8 cellular contexts compared by ENCODE assay signal in the genomic region with DNA sequence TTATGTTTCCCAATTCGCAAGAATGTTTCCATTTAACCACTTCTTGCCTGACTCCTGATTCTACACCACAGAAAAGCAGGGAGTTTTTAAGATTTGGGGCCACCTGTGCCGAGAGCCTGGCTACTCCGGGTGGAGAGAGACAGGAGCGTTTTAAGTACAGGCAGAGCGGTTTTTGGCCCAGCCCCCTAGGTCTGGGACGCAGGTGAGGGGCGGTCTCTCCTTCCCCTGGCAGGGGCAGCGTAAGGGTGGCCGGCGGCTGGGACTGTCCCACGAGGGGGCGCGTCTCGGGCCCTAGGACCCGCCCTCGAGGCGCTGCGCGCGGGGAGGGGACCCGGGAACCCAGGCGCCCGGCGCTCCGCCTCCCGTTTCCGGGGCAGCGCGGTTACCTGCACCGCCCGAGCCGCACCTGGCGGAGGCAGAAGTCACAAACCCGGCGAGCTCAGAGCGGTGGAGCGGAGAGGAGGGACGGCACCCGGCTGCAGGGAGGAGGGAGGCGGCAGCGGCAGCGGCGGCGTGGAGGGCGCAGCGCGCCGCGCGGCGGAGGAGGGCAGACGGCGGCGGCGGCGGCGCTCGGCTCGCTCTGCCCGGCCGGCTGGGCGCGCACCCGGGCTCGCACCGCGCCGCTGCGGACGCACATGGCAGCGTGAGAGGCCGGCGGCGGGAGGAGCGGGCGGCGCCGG. TPM values are rescaled to one million over a fixed set of nuclear protein-coding genes. Genes with fewer than 3 reads are reported as not detected.
DNase-seq lines count a peak whose midpoint lies in the region; ATAC-seq and TF ChIP-seq lines count a peak whose summit lies in the region.

Gene WWC1, plus strand, starts transcription at position 365 of the 680 bp plus-strand sequence. CDS start 508 bp downstream, outside the sequence.

- intact Hi-C loops in OCI-LY7 (cut with micrococcal nuclease; ENCODE audit: unreplicated experiment): no loop called here

- CTCF ChIA-PET in OCI-LY7 (lab: Charles Lee; ENCODE audit: unreplicated experiment): no interaction called here

- H3K9me3 ChIP-seq in osteoblast (ENCODE audit: low read depth, low read length) (no peaks in the 10 kb centered on the region), OCI-LY7 (ENCODE audit: low read length) (no peaks in the 10 kb centered on the region)

- POLR2A ChIA-PET in OCI-LY7 (lab: Charles Lee): no interaction called here

- H3K27me3 Mint-ChIP-seq in activated T-cell treated with anti-CD3 and anti-CD28 coated beads, Interleukin-2, amount 50 U/mL, for 72 hours (ENCODE audit: low read depth): peaks cover 62% of the 10 kb centered on the region

- no peaks in the 10 kb centered on the region for H3K27me3 ChIP-seq in osteoblast (ENCODE audit: insufficient read depth, low read length)

- peak; percentile 21 for TF ChIP-seq CTCF in foreskin fibroblast (IDR thresholded peaks at IDR 0.05; ENCODE audit: low read depth, low read length)
- TF ChIP-seq CTCF in osteoblast (IDR thresholded peaks at IDR 0.05; ENCODE audit: extremely low read depth, low read depth, low read length): no peak
- no peak for TF ChIP-seq CTCF in OCI-LY7 (conservative IDR thresholded peaks at IDR 0.05; ENCODE audit: low read length)

- DNase-seq in COLO668 (lab: John Stamatoyannopoulos, UW; ENCODE audit: unreplicated experiment) (peak; percentile 87), NOMO-1 (lab: John Stamatoyannopoulos, UW; ENCODE audit: unreplicated experiment in 2 of 2) (peak; percentile 49 to 57), foreskin fibroblast (peak; percentile 36 to 72), osteoblast (ENCODE audit: insufficient read length, low spot score, missing footprints) (peak; percentile 95), OCI-LY7 (ENCODE audit: low spot score) (no peak)
- DNase-seq in activated T-cell treated with anti-CD3 and anti-CD28 coated beads, Interleukin-2, amount 50 U/mL, for 72 hours: peak; percentile 51 to 66

- no peaks in the 10 kb centered on the region for H3K79me2 ChIP-seq in osteoblast (ENCODE audit: insufficient read depth, low read length)
- H3K79me2 ChIP-seq in OCI-LY7 (ENCODE audit: insufficient read depth, low read depth, low read length): no peaks in the 10 kb centered on the region

- H3K36me3 Mint-ChIP-seq in activated T-cell treated with anti-CD3 and anti-CD28 coated beads, Interleukin-2, amount 50 U/mL, for 72 hours (ENCODE audit: insufficient read depth in 2 of 2): no peaks in the 10 kb centered on the region

- H3K27ac ChIP-seq in osteoblast (ENCODE audit: low read depth, low read length) (no peak within 1 kb of the TSS), OCI-LY7 (ENCODE audit: low read depth, low read length, poor library complexity, severe bottlenecking) (no peak within 1 kb of the TSS)

- no TSS peak for BruUV-seq in OCI-LY7 (replicated peaks; lab: Mats Ljungman, UMichigan)

- peak within 1 kb of the TSS; percentile 50 to 52 for H3K4me3 ChIP-seq in foreskin fibroblast (ENCODE audit: low read depth in 1 of 2, low read length in 2 of 2)
- H3K4me3 ChIP-seq in osteoblast (ENCODE audit: insufficient read depth, low read length): peak within 1 kb of the TSS; percentile 70
- H3K4me3 ChIP-seq in OCI-LY7 (ENCODE audit: low read depth, low read length, poor library complexity, severe bottlenecking): no peak within 1 kb of the TSS

- H3K4me1 ChIP-seq in osteoblast (ENCODE audit: insufficient read depth, low read length) (peaks cover 14% of the 10 kb centered on the region), OCI-LY7 (ENCODE audit: insufficient read depth, low read length, poor library complexity, severe bottlenecking) (no peaks in the 10 kb centered on the region)

- ATAC-seq in GM19397 (IDR thresholded peaks at IDR 0.05; ENCODE audit: unreplicated experiment) (peak; percentile 80), HG03460 (IDR thresholded peaks at IDR 0.05; ENCODE audit: unreplicated experiment) (peak; percentile 67)
- ATAC-seq in activated T-cell treated with anti-CD3 and anti-CD28 coated beads, Interleukin-2, amount 50 U/mL, for 72 hours (replicated peaks in 1 of 2): peak; percentile 84 to 88

- H3K27ac Mint-ChIP-seq in activated T-cell treated with anti-CD3 and anti-CD28 coated beads, Interleukin-2, amount 50 U/mL, for 72 hours: no peak within 1 kb of the TSS

- H3K9me3 Mint-ChIP-seq in activated T-cell treated with anti-CD3 and anti-CD28 coated beads, Interleukin-2, amount 50 U/mL, for 72 hours: peaks cover 0 to 1% of the 10 kb centered on the region in 2 donors

- peak within 1 kb of the TSS; percentile 65 to 78 for H3K4me3 Mint-ChIP-seq in activated T-cell treated with anti-CD3 and anti-CD28 coated beads, Interleukin-2, amount 50 U/mL, for 72 hours

- H4K20me1 ChIP-seq in osteoblast (ENCODE audit: insufficient read depth, low read length) (no peaks in the 10 kb centered on the region), OCI-LY7 (ENCODE audit: insufficient read depth, low read length) (no peaks in the 10 kb centered on the region)

- H3K9me2 ChIP-seq in OCI-LY7 (ENCODE audit: insufficient read depth, low read length): no peaks in the 10 kb centered on the region

- H3K36me3 ChIP-seq in osteoblast (ENCODE audit: insufficient read depth, low read length): no peaks in the 10 kb centered on the region
- no peaks in the 10 kb centered on the region for H3K36me3 ChIP-seq in OCI-LY7 (ENCODE audit: insufficient read depth, low read length)

- H3K4me1 Mint-ChIP-seq in activated T-cell treated with anti-CD3 and anti-CD28 coated beads, Interleukin-2, amount 50 U/mL, for 72 hours (ENCODE audit: low read depth): peaks cover 12% of the 10 kb centered on the region

- peak within 1 kb of the TSS; percentile 54 for H2AFZ ChIP-seq in osteoblast (ENCODE audit: low read length)
- no peak within 1 kb of the TSS for H2AFZ ChIP-seq in OCI-LY7 (ENCODE audit: low read length)

- H3K4me2 ChIP-seq in osteoblast (ENCODE audit: insufficient read depth, low read length) (peak within 1 kb of the TSS; percentile 80), OCI-LY7 (ENCODE audit: low read length) (no peak within 1 kb of the TSS; the same call in 1 of the 2 replicates)

RNA-seq across cellular contexts. Expression of gene WWC1, which starts in this region (rescaled TPM):
- total RNA-seq in activated T-cell treated with anti-CD3 and anti-CD28 coated beads, Interleukin-2, amount 50 U/mL, for 72 hours: under 1 TPM in 1 of 2 donors, not detected in 1; 0.35 TPM
- total RNA-seq in osteoblast (0.88 and 1.4 TPM in 2 replicates), OCI-LY7 (2022) (not detected in 2 replicates)
- total RNA-seq in OCI-LY7 (2014; rRNA removed; shearing (Covaris generic)): not detected in 2 replicates

Comparison
In these comparisons a context has a peak if more than half of its experiments do, and no peak if none do; other contexts are left out.
1. Peak in DNase-seq and ATAC-seq in activated T-cell treated with anti-CD3 and anti-CD28 coated beads, Interleukin-2, amount 50 U/mL, for 72 hours; RNA of the gene not detected or under 1 TPM.